13 cellular contexts compared by ENCODE assay signal in genomic region chr6:43990275-43990626, GRCh38.
DNase-seq lines count a peak whose midpoint lies in the region; ATAC-seq, FAIRE-seq and TF ChIP-seq lines count a peak whose summit lies in the region.
"Had no signal": no experiment of that assay in that cellular context is flagged by ENCODE, and none has a peak within 500 bp of the region (broad histone marks: within the 10 kb centered on the region; RNA-seq: fewer than 3 reads in every experiment).

No MANE protein-coding gene starts in this region.

- H4K20me1 ChIP-seq in H1 (replicated peaks in 1 of 2; ENCODE audit: control insufficient read depth in 1 of 2, insufficient read depth in 2 of 2, low read length in 2 of 2), result no peaks in the 10 kb centered on the region

- H3K79me2 ChIP-seq in H1 (ENCODE audit: control insufficient read depth in 1 of 2, insufficient read depth in 2 of 2, low read length in 2 of 2), result no peaks in the 10 kb centered on the region

- H3K4me1 ChIP-seq in H1 (replicated peaks in 1 of 4; ENCODE audit: control insufficient read depth in 3 of 4, insufficient read depth in 4 of 4, low read length in 3 of 4) (peaks cover 0 to 16% (median 8%) of the 10 kb centered on the region in 4 experiments; a peak in 6 of 7 replicates), muscle layer of colon (ENCODE audit: insufficient read depth, low read length) (peaks cover 19% of the 10 kb centered on the region)

- H2BK20ac ChIP-seq in H1 (ENCODE audit: low read length), result 0 out of 2 replicates have a peak overlapping the region, but pooled peaks have one; percentile 27

- H3K27ac Mint-ChIP-seq in HFFc6, result no peak overlapping the region
- H3K27ac Mint-ChIP-seq: endodermal cell; naive thymus-derived CD8-positive, alpha-beta T cell had no signal

- H2AK5ac ChIP-seq in H1 (ENCODE audit: low read depth, low read length), result no peak overlapping the region

- no peak for FAIRE-seq in H1 (lab: Jason Lieb, UNC)

- no peaks in the 10 kb centered on the region for H3K36me3 Mint-ChIP-seq in HFFc6 (ENCODE audit: low read depth)
- H3K36me3 Mint-ChIP-seq: naive thymus-derived CD8-positive, alpha-beta T cell; stimulated activated effector memory CD8-positive, alpha-beta T cell treated with anti-CD3 and anti-CD28 coated beads, Interleukin-12 subunit alpha, Interleukin-12 subunit beta, amount 100 ng/mL, for 72 hours had no signal

- no peak for ATAC-seq in GM19452 (IDR thresholded peaks at IDR 0.05; ENCODE audit: unreplicated experiment)
- ATAC-seq: naive thymus-derived CD8-positive, alpha-beta T cell; stimulated activated effector memory CD8-positive, alpha-beta T cell treated with anti-CD3 and anti-CD28 coated beads, Interleukin-12 subunit alpha, Interleukin-12 subunit beta, amount 100 ng/mL, for 72 hours had no signal

- TF ChIP-seq RAD21 in H1 (IDR thresholded peaks at IDR 0.05 in 1 of 2, conservative IDR thresholded peaks at IDR 0.05 in 1 of 2; ENCODE audit: low read depth in 2 of 2, low read length in 2 of 2), result no peak

- peak overlapping the region; percentile 82 for H3K27ac ChIP-seq in AG04450 (ENCODE audit: low read depth, low read length)
- H3K27ac ChIP-seq in H1 (ENCODE audit: low read depth, low read length), result no peak overlapping the region
- H3K27ac ChIP-seq in muscle layer of colon (ENCODE audit: low read depth, low read length), result peak overlapping the region; percentile 24
- H3K27ac ChIP-seq: HL-60 had no signal

- peak overlapping the region; percentile 94 for H2BK15ac ChIP-seq in H1 (ENCODE audit: low read length)

- H3K4me3 ChIP-seq in AG04450 (ENCODE audit: low read depth, low read length) (no peak overlapping the region), H1 (ENCODE audit: extremely low read depth in 1 of 4, insufficient read depth in 2 of 4, low read depth in 3 of 4, low read length in 4 of 4) (no peak overlapping the region), muscle layer of colon (ENCODE audit: low read depth in 1 of 2, low read length in 2 of 2) (no peak overlapping the region)

- no peaks in the 10 kb centered on the region for H3K23me2 ChIP-seq in H1 (ENCODE audit: low read depth, low read length)

- no peak overlapping the region for H3K23ac ChIP-seq in H1 (ENCODE audit: insufficient read length)

- H3K27me3 ChIP-seq in AG04450 (ENCODE audit: control insufficient read depth, insufficient read depth, low read length), result no peaks in the 10 kb centered on the region
- H3K27me3 ChIP-seq in H1 (replicated peaks in 1 of 4; ENCODE audit: control insufficient read depth in 3 of 4, extremely low read depth in 1 of 4, insufficient read depth in 3 of 4, low read length in 3 of 4), result no peaks in the 10 kb centered on the region
- H3K27me3 ChIP-seq in muscle layer of colon (ENCODE audit: control insufficient read depth in 1 of 2, insufficient read depth in 2 of 2, low read length in 2 of 2), result no peaks in the 10 kb centered on the region

- no peak overlapping the region for H3K4ac ChIP-seq in H1 (replicated peaks; ENCODE audit: insufficient read length, low read depth, low read length)

- H2BK120ac ChIP-seq in H1 (replicated peaks; ENCODE audit: low read depth, low read length), result no peak overlapping the region

- peaks cover 17% of the 10 kb centered on the region for H3K4me1 Mint-ChIP-seq in HFFc6 (ENCODE audit: low read depth)
- H3K4me1 Mint-ChIP-seq: naive thymus-derived CD8-positive, alpha-beta T cell; stimulated activated effector memory CD8-positive, alpha-beta T cell treated with anti-CD3 and anti-CD28 coated beads, Interleukin-12 subunit alpha, Interleukin-12 subunit beta, amount 100 ng/mL, for 72 hours had no signal

- H3K9ac ChIP-seq in H1 (replicated peaks in 1 of 4; ENCODE audit: extremely low read depth in 1 of 4, low read depth in 3 of 4, low read length in 3 of 4), result no peak overlapping the region
- H3K9ac ChIP-seq in muscle layer of colon (ENCODE audit: low read length), result no peak overlapping the region

- H3K56ac ChIP-seq in H1 (replicated peaks; ENCODE audit: insufficient read length, low read depth, low read length), result no peak overlapping the region

- no peak for TF ChIP-seq CTCF in AG04450 (IDR thresholded peaks at IDR 0.05; ENCODE audit: low read depth, low read length)
- no peak for TF ChIP-seq CTCF in HFFc6 (IDR thresholded peaks at IDR 0.05)
- no peak for TF ChIP-seq CTCF in H1 (IDR thresholded peaks at IDR 0.05; ENCODE audit: control extremely low read depth in 1 of 3, insufficient read depth in 1 of 3, low read depth in 1 of 3, low read length in 3 of 3)

- H4K91ac ChIP-seq in H1 (replicated peaks; ENCODE audit: insufficient read length, low read length), result peak overlapping the region; percentile 2

- no peak for TF ChIP-seq POLR2A in H1 (IDR thresholded peaks at IDR 0.05; ENCODE audit: control extremely low read depth in 1 of 2, low read depth in 2 of 2, low read length in 2 of 2)

- H3K79me1 ChIP-seq in H1 (ENCODE audit: low read depth, low read length), result no peaks in the 10 kb centered on the region

- H4K5ac ChIP-seq in H1 (ENCODE audit: insufficient read length, low read depth, low read length), result no peak overlapping the region

- TF ChIP-seq EP300 in H1 (IDR thresholded peaks at IDR 0.05; ENCODE audit: borderline replicate concordance in 1 of 2, low read depth in 2 of 2, low read length in 2 of 2), result no peak

- H3K4me2 ChIP-seq in H1 (ENCODE audit: insufficient read depth in 1 of 2, low read depth in 2 of 2, low read length in 2 of 2), result no peak overlapping the region

- 0 out of 2 replicates have a peak overlapping the region, but pooled peaks have one; percentile 37 for H2BK5ac ChIP-seq in H1 (ENCODE audit: low read depth, low read length)

- H3K18ac ChIP-seq in H1 (ENCODE audit: extremely low read depth, low read length), result peak overlapping the region; percentile 53; the same call in 1 of the 2 replicates

- H4K8ac ChIP-seq in H1 (ENCODE audit: extremely low read depth, insufficient read depth, low read length), result no peak overlapping the region

- H3K14ac ChIP-seq in H1 (ENCODE audit: insufficient read length), result no peak overlapping the region

- H3K4me3 Mint-ChIP-seq in HFFc6, result no peak overlapping the region
- H3K4me3 Mint-ChIP-seq: endodermal cell; naive thymus-derived CD8-positive, alpha-beta T cell; stimulated activated effector memory CD8-positive, alpha-beta T cell treated with anti-CD3 and anti-CD28 coated beads, Interleukin-12 subunit alpha, Interleukin-12 subunit beta, amount 100 ng/mL, for 72 hours had no signal

- DNase-seq in AG04450 (ENCODE audit: low read depth, low spot score), result no peak
- peak; percentile 12 for DNase-seq in HFFc6
- DNase-seq in H1 (ENCODE audit: low read depth in 1 of 2, low spot score in 2 of 2), result no peak
- DNase-seq in activated naive CD4-positive, alpha-beta T cell treated with anti-CD3 and anti-CD28 coated beads, Interleukin-2, amount 50 U/mL, for 16 hours, result no peak
- DNase-seq in NCI-H2029 treated with DMSO at 0.1 percent for 48 hours (lab: John Stamatoyannopoulos, UW), result no peak
- no peak for DNase-seq in stimulated activated CD4-positive, alpha-beta T cell treated with anti-CD3 and anti-CD28 coated beads, Interleukin-4, amount 100 ng/mL, for 1 hour
- DNase-seq: endodermal cell; stimulated activated CD4-positive, alpha-beta T cell treated with anti-CD3 and anti-CD28 coated beads, Interleukin-15, amount 100 ng/mL, for 24 hours had no signal

- no peaks in the 10 kb centered on the region for H3K36me3 ChIP-seq in H1 (ENCODE audit: control insufficient read depth in 2 of 4, insufficient read depth in 4 of 4, low read length in 3 of 4)
- no peaks in the 10 kb centered on the region for H3K36me3 ChIP-seq in muscle layer of colon (ENCODE audit: insufficient read depth, low read length)

- H2AFZ ChIP-seq in H1 (ENCODE audit: low read length), result no peak overlapping the region

- no peaks in the 10 kb centered on the region for H3K9me3 ChIP-seq in AG04450 (ENCODE audit: control insufficient read depth, insufficient read depth, low read length)
- H3K9me3 ChIP-seq in H1 (ENCODE audit: insufficient read depth in 2 of 2, low read depth in 1 of 2, low read length in 1 of 2), result no peaks in the 10 kb centered on the region
- no peaks in the 10 kb centered on the region for H3K9me3 ChIP-seq in muscle layer of colon (ENCODE audit: low read length)

- POLR2A ChIA-PET in AG04450 (lab: Yijun Ruan, JAX) (interaction anchor here (0.6 to 2.3 kb wide), 12 partner anchors 10 to 419 kb away, joined by 3 to 8 read pairs (median 4); partner anchors contain the start of gene VEGFA), H1 (lab: Charles Lee; ENCODE audit: partially characterized antibody) (interaction anchor here (0.9 to 1.2 kb wide), 5 partner anchors 8 to 221 kb away, joined by 3 to 4 read pairs (median 3); no protein-coding TSS in a partner anchor)

- 0 out of 2 replicates have a peak overlapping the region, but pooled peaks have one; percentile 33 for H2BK12ac ChIP-seq in H1 (ENCODE audit: low read depth, low read length)

- peaks cover 21% of the 10 kb centered on the region for H3K27me3 Mint-ChIP-seq in HFFc6 (ENCODE audit: insufficient read depth)

- H3K9me3 Mint-ChIP-seq in HFFc6, result no peaks in the 10 kb centered on the region
- H3K9me3 Mint-ChIP-seq: endodermal cell; naive thymus-derived CD8-positive, alpha-beta T cell; stimulated activated effector memory CD8-positive, alpha-beta T cell treated with anti-CD3 and anti-CD28 coated beads, Interleukin-12 subunit alpha, Interleukin-12 subunit beta, amount 100 ng/mL, for 72 hours had no signal

- 84% methylated on average over 9 of the region's 9 CpGs; no CpG with 5 or more reads in 1 of the 2 experiments for WGBS in H1 (ENCODE audit: extremely low coverage in 1 of 2, insufficient coverage in 1 of 2, insufficient read length in 1 of 2, insufficient replicate concordance in 2 of 2, low coverage in 1 of 2, low lambda C conversion rate in 2 of 2, missing lambda C conversion rate in 1 of 2), 2 experiments

- CTCF ChIA-PET in AG04450 (lab: Charles Lee) (interaction anchor here (0.7 to 1.8 kb wide), 3 partner anchors 85 to 222 kb away, joined by 4 read pairs; no protein-coding TSS in a partner anchor), H1 (lab: Charles Lee; ENCODE audit: partially characterized antibody) (interaction anchor here (1.1 to 5.1 kb wide), 14 partner anchors 11 to 324 kb away, joined by 3 to 35 read pairs (median 4); partner anchors contain the start of gene VEGFA)

TF ChIP-seq in H1, 55 proteins besides CTCF, POLR2A, EP300 and RAD21:
- no peak for TF ChIP-seq RXRA (IDR thresholded peaks at IDR 0.05; ENCODE audit: insufficient read depth, low read depth, low read length)
- TF ChIP-seq ATF2 (IDR thresholded peaks at IDR 0.05; ENCODE audit: low read length), result no peak
